Comparison of ENCODE assay signal across 8 cellular contexts in the genomic region with DNA sequence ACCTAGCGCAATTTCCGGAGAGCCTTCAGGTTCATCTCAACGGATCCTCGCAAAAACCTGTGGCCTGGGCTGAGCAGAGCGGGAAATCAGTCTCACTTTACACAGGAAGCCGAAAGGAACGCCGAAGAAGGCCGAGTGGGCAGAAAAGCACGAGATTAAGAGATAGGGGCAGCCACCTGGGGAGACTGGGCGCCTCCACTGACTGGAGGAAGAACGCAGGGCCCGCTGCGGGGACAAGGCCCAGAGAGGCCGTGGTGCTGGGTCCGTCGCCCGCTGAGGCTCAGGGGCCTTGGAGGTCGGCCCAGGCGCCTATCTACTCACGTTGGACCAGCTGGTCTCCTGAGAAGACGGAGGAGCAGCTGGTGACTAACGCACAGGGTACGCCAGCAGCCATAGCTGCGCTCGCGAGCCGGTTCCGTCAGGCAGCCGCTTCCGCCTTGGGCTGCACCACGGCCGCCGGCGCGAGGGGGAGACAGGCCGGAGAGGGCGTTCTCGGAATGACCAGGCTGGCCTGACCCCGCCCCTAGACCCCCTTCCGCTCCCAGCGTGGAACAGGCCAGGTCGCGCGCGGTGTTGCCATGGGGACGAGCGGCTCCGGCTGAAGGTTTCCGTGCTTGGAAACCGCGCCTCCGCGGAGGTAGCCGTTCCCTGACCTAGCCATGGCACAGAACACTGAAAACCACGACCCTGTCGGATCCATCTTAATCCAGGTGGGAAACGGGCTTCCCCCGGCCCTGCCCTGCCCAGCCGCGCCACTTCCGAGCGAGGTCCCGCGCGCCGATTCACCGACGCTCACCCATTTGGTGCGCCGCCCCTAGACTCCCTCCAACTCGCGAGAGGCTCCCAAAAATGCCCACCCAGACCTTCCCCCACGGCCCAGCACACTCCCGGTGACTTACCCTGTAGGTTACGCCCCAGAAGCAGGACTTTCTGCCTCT. TPM values are rescaled to one million over a fixed set of nuclear protein-coding genes. Genes with fewer than 3 reads are reported as not detected.
DNase-seq lines count a peak whose midpoint lies in the region; ATAC-seq and TF ChIP-seq lines count a peak whose summit lies in the region.

A gene with protein sequence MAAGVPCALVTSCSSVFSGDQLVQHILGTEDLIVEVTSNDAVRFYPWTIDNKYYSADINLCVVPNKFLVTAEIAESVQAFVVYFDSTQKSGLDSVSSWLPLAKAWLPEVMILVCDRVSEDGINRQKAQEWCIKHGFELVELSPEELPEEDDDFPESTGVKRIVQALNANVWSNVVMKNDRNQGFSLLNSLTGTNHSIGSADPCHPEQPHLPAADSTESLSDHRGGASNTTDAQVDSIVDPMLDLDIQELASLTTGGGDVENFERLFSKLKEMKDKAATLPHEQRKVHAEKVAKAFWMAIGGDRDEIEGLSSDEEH (minus strand): TSS at position 424 of the 938 bp plus-strand sequence. CDS start 30 bp downstream, at position 394.
IQCH (plus strand) TSS at position 549 of the 938 bp plus-strand sequence; CDS start at position 660, 111 bp downstream.

- peak in 1 of 3 donors; percentile 21 for TF ChIP-seq POLR2A in spleen (IDR thresholded peaks at IDR 0.05)

- peaks cover 13 to 53% (median 30%) of the 10 kb centered on the region in 6 donors for H3K4me1 ChIP-seq in spleen

- intact Hi-C loops in spleen (cut with DNase I; ENCODE audit: low total_unique reads), result no loop called here

- no peaks in the 10 kb centered on the region for H3K36me3 ChIP-seq in spleen

- DNase-seq in AG09309 (ENCODE audit: low read depth), result peak; percentile 92
- peak; percentile 99 for DNase-seq in NCI-H226
- peak; percentile 96 to 97 (median 97) for DNase-seq in activated CD4-positive, CD25-positive, alpha-beta regulatory T cell (lab: John Stamatoyannopoulos, UW)
- DNase-seq in central memory CD4-positive, alpha-beta T cell, result peak; percentile 94
- DNase-seq in iris pigment epithelial cell (ENCODE audit: low read depth), result peak; percentile 99
- DNase-seq in spleen, result peak; percentile 100

- H3K27me3 ChIP-seq in spleen (replicated peaks in 1 of 7), result no peaks in the 10 kb centered on the region

- TF ChIP-seq CTCF in AG09309 (IDR thresholded peaks at IDR 0.05; ENCODE audit: control insufficient read depth, insufficient read depth, low read depth, low read length, missing control alignments) (no peak), spleen (IDR thresholded peaks at IDR 0.05 in 8 of 11, conservative IDR thresholded peaks at IDR 0.05 in 3 of 11) (peak in 4 of 11 experiments; percentile 24 to 51 (median 32))

- H3K4me3 ChIP-seq in AG09309 (ENCODE audit: control insufficient read depth, low read depth, low read length) (peak within 1 kb of the TSS; percentile 67), spleen (peak within 1 kb of the TSS; percentile 65 to 98 (median 86))

- H3K9me3 ChIP-seq in spleen, result no peaks in the 10 kb centered on the region

- peak within 1 kb of the TSS; percentile 47 to 91 (median 85) for H3K27ac ChIP-seq in spleen

- 0 to 1% (median 0%) methylated on average over 21 to 76 of the region's 76 CpGs for WGBS in spleen, 5 donors

- peak; percentile 92 for ATAC-seq in GM19023 (IDR thresholded peaks at IDR 0.05; ENCODE audit: unreplicated experiment)
- peak; percentile 91 for ATAC-seq in HG03196 (IDR thresholded peaks at IDR 0.05; ENCODE audit: unreplicated experiment)

RNA-seq across cellular contexts. Expression of the first gene that starts in this region (rescaled TPM):
- total RNA-seq in spleen, result 10 to 100 TPM; 20.6 to 39.3 (median 28.1) TPM
- polyA plus RNA-seq in spleen, result 10 to 100 TPM; 13.2 to 20.8 (median 14.3) TPM

RNA-seq across cellular contexts. Expression of gene IQCH, which starts in this region (rescaled TPM):
- total RNA-seq in spleen, result 1 to 10 TPM in 5 of 7 donors, under 1 TPM in 2; 0.65 to 2.3 (median 1.9) TPM
- under 1 TPM; 0.12 to 0.32 (median 0.15) TPM for polyA plus RNA-seq in spleen

Comparison
In these comparisons a context has a peak if more than half of its experiments do, and no peak if none do; other contexts are left out.
1. Peak in every context shown above with its lines: DNase-seq, ATAC-seq, H3K4me3 ChIP-seq and H3K27ac ChIP-seq.